In the genomic region with DNA sequence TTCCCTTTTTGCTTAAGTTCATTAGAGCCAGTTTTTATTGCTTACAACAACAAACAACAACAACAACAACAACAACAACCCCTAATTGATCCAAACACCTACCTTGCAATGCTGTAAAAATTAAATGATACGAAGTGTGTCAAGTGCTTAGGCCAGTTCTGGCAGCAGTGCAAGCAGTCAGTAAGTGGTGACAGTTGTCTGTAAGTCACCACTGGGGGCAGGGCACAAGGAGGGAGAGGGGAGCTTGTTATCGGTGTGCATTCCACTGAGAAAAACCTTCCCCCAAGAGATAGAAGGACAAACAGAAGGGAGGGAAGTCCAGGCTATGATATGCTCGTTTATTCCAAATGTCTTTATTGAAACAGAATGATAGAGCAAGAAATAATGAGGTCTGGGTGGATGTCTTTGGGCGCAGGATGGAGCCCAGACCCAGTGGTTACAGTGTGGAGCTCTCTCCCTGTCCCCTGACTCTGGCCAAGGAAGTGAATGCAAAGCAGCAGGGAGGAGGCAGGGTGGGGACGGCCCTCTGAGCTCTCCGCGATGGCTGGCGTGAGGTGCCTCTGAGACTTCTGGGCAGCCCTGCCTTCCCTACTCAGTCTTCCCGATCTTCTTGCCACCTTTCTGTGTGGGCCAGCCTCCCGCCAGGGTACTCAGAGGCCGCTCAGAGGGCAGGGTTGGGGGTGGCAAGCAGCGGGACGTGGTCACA, we compare ENCODE assay signal across 1 cellular context.
TF ChIP-seq lines count a peak whose summit lies in the region.

No MANE protein-coding gene starts in this region.

TF ChIP-seq in HEK293, 187 proteins besides CTCF, POLR2A, EP300 and RAD21:
- TF ChIP-seq ZNF311 (tag by site-specific recombination; IDR thresholded peaks at IDR 0.05; ENCODE audit: borderline replicate concordance) (no peak), ZNF155 (tag by site-specific recombination; IDR thresholded peaks at IDR 0.05) (no peak), ZSCAN23 (tag by site-specific recombination; IDR thresholded peaks at IDR 0.05) (no peak), ZNF132 (tag by site-specific recombination; IDR thresholded peaks at IDR 0.05; ENCODE audit: borderline replicate concordance) (no peak)
- TF ChIP-seq, protein P1, sequence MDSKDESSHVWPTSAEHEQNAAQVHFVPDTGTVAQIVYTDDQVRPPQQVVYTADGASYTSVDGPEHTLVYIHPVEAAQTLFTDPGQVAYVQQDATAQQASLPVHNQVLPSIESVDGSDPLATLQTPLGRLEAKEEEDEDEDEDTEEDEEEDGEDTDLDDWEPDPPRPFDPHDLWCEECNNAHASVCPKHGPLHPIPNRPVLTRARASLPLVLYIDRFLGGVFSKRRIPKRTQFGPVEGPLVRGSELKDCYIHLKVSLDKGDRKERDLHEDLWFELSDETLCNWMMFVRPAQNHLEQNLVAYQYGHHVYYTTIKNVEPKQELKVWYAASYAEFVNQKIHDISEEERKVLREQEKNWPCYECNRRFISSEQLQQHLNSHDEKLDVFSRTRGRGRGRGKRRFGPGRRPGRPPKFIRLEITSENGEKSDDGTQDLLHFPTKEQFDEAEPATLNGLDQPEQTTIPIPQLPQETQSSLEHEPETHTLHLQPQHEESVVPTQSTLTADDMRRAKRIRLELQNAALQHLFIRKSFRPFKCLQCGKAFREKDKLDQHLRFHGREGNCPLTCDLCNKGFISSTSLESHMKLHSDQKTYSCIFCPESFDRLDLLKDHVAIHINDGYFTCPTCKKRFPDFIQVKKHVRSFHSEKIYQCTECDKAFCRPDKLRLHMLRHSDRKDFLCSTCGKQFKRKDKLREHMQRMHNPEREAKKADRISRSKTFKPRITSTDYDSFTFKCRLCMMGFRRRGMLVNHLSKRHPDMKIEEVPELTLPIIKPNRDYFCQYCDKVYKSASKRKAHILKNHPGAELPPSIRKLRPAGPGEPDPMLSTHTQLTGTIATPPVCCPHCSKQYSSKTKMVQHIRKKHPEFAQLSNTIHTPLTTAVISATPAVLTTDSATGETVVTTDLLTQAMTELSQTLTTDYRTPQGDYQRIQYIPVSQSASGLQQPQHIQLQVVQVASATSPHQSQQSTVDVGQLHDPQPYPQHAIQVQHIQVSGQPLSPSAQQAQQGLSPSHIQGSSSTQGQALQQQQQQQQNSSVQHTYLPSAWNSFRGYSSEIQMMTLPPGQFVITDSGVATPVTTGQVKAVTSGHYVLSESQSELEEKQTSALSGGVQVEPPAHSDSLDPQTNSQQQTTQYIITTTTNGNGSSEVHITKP (tag by site-specific recombination; IDR thresholded peaks at IDR 0.05): no peak
